ENCODE assay signal across 8 cellular contexts in the genomic region with DNA sequence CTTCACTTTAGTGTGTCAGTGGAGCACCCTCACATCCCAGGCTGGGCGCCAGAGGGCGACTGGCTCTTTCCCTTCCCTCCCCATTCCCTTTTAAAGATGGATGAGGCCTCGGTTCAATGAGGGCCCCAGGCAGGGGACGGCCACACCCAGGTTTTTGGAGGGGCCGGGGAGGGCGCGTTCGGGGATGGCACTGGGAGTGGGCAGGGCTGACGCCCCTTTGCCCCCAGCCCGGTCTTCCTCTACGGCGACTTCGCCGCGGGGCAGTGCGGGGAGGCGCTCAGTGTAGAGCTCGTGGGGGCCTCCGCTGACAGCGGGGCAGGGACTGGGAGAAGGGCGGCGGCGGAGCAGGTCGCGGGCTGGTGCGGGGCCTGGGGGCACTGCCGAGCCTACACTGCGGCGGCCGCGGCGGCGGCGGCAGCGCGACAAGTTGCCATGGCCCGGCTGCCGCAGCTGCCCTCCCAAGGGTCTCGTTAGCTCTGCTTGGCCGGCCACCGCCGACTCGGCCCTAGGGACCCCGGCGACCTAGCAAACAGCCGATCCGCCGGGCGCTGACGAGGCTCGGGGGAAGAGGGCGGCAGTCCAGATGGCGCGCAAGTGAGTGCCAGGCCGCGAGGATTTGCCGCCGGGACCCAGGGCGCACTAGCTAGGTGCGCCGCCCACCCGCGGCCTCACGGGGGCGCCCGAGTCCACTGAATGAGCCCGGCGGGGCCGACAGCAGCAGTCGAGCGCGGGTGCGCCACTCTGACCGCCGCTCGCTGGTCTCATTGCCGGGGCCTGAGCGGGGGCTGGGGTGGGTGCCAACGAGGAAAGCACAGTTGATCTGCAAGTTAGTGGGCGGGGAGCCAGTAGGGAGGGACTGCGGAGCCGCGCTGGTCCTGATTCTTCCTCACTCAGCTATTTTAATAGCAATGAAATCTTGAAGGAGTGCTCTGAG.
DNase-seq lines count a peak whose midpoint lies in the region; ATAC-seq, FAIRE-seq and TF ChIP-seq lines count a peak whose summit lies in the region.

No MANE protein-coding gene starts in this region.

- H3K27ac ChIP-seq in A673 (ENCODE audit: low read depth, low read length, poor library complexity, severe bottlenecking): no peak overlapping the region
- no peak overlapping the region for H3K27ac ChIP-seq in small intestine (ENCODE audit: low read depth in 1 of 2, low read length in 1 of 2)

- DNase-seq in A673 (ENCODE audit: low spot score): peak; percentile 83
- DNase-seq in NCI-H2171 (lab: John Stamatoyannopoulos, UW): peak; percentile 55
- DNase-seq in bronchial epithelial cell (ENCODE audit: low read depth): peak; percentile 37
- DNase-seq in immature natural killer cell: peak; percentile 65 to 76 (median 74)
- DNase-seq in small intestine: peak; percentile 75

- no peak for FAIRE-seq in bronchial epithelial cell (lab: Jason Lieb, UNC)
- FAIRE-seq in small intestine (lab: Jason Lieb, UNC): no peak

- ATAC-seq in GM18519 (IDR thresholded peaks at IDR 0.05; ENCODE audit: low FRiP score, unreplicated experiment): peak; percentile 92
- ATAC-seq in HG03064 (IDR thresholded peaks at IDR 0.05; ENCODE audit: low read depth, unreplicated experiment): peak; percentile 87

- no TSS peak for BruUV-seq in A673 (replicated peaks; lab: Mats Ljungman, UMichigan)

- POLR2A ChIA-PET in A673 (lab: Charles Lee; ENCODE audit: low non-redundant PET): interaction anchor here (1.2 kb wide), 1 partner anchor 352 kb away, joined by 4 read pairs; no protein-coding TSS in a partner anchor

- no peaks in the 10 kb centered on the region for H3K27me3 ChIP-seq in A673 (replicated peaks; ENCODE audit: insufficient read depth, low read depth, low read length, poor library complexity)
- no peaks in the 10 kb centered on the region for H3K27me3 ChIP-seq in bronchial epithelial cell (ENCODE audit: control insufficient read depth, insufficient read depth, low read length)
- H3K27me3 ChIP-seq in small intestine (ENCODE audit: control insufficient read depth in 2 of 2, insufficient read depth in 2 of 2, low read length in 2 of 2): no peaks in the 10 kb centered on the region

- H3K4me3 ChIP-seq in A673 (ENCODE audit: low read depth, low read length, poor library complexity, severe bottlenecking): peak overlapping the region; percentile 50
- peak overlapping the region; percentile 63 for H3K4me3 ChIP-seq in WI38 (ENCODE audit: low read depth, low read length)
- peak overlapping the region; percentile 55 for H3K4me3 ChIP-seq in bronchial epithelial cell (ENCODE audit: low read depth, low read length)
- H3K4me3 ChIP-seq in small intestine (ENCODE audit: low read depth in 1 of 2, low read length in 2 of 2): peak overlapping the region; percentile 36 to 38

- H3K9me3 ChIP-seq in A673 (ENCODE audit: low read depth, low read length, poor library complexity, severe bottlenecking) (no peaks in the 10 kb centered on the region), small intestine (ENCODE audit: control insufficient read depth, low read depth) (no peaks in the 10 kb centered on the region)

- no peaks in the 10 kb centered on the region for H3K36me3 Mint-ChIP-seq in immature natural killer cell

- TF ChIP-seq CTCF in A673 (conservative IDR thresholded peaks at IDR 0.05; ENCODE audit: low read depth, low read length) (peak; percentile 87), WI38 (IDR thresholded peaks at IDR 0.05; ENCODE audit: low read depth, low read length) (peak; percentile 77), bronchial epithelial cell (IDR thresholded peaks at IDR 0.05; ENCODE audit: insufficient read depth, low read length, severe bottlenecking) (peak; percentile 97)

- CTCF ChIA-PET in A673 (lab: Charles Lee): interaction anchor here (0.6 to 2.7 kb wide), 8 partner anchors 305 to 366 kb away, joined by 3 to 28 read pairs (median 5); no protein-coding TSS in a partner anchor

- H3K36me3 ChIP-seq in A673 (ENCODE audit: insufficient read depth, low read length, poor library complexity, severe bottlenecking): no peaks in the 10 kb centered on the region
- H3K36me3 ChIP-seq in bronchial epithelial cell (ENCODE audit: control insufficient read depth, insufficient read depth, low read length): no peaks in the 10 kb centered on the region
- no peaks in the 10 kb centered on the region for H3K36me3 ChIP-seq in small intestine (ENCODE audit: control insufficient read depth in 2 of 2, insufficient read depth in 2 of 2, low read length in 2 of 2)

- intact Hi-C loops in A673 (cut with micrococcal nuclease; ENCODE audit: unreplicated experiment): loop anchor here (1.0 to 10.0 kb wide), 4 partner anchors 306 to 815 kb away; a partner anchor contains a TSS

- no peak overlapping the region for H3K27ac Mint-ChIP-seq in immature natural killer cell

- H3K4me3 Mint-ChIP-seq in immature natural killer cell: peak overlapping the region; percentile 56 to 82 (median 80)

- H3K27me3 Mint-ChIP-seq in immature natural killer cell (ENCODE audit: low read depth in 3 of 3): peaks cover 2 to 10% (median 3%) of the 10 kb centered on the region in 3 donors

- no peaks in the 10 kb centered on the region for H3K4me1 ChIP-seq in A673 (ENCODE audit: insufficient read depth, low read length, poor library complexity, severe bottlenecking)
- H3K4me1 ChIP-seq in small intestine (ENCODE audit: control insufficient read depth in 2 of 2, insufficient read depth in 1 of 2, low read depth in 1 of 2, low read length in 1 of 2): no peaks in the 10 kb centered on the region

- peaks cover 10 to 26% of the 10 kb centered on the region in 2 donors for H3K4me1 Mint-ChIP-seq in immature natural killer cell

- H3K9me3 Mint-ChIP-seq in immature natural killer cell: no peaks in the 10 kb centered on the region

- WGBS in small intestine, 3 donors: 1% methylated on average over 54 to 83 of the region's 83 CpGs
